ENCODE assay signal across 2 cellular contexts in genomic region chr11:106309070-106309684, GRCh38.
TF ChIP-seq lines count a peak whose summit lies in the region.

No MANE protein-coding gene starts in this region.

TF ChIP-seq in SK-N-SH treated with all-trans-retinoic acid at 6 μM for 48 hours, 23 proteins besides CTCF, POLR2A, EP300 and RAD21 (continued from another document):
- TF ChIP-seq, protein P1, sequence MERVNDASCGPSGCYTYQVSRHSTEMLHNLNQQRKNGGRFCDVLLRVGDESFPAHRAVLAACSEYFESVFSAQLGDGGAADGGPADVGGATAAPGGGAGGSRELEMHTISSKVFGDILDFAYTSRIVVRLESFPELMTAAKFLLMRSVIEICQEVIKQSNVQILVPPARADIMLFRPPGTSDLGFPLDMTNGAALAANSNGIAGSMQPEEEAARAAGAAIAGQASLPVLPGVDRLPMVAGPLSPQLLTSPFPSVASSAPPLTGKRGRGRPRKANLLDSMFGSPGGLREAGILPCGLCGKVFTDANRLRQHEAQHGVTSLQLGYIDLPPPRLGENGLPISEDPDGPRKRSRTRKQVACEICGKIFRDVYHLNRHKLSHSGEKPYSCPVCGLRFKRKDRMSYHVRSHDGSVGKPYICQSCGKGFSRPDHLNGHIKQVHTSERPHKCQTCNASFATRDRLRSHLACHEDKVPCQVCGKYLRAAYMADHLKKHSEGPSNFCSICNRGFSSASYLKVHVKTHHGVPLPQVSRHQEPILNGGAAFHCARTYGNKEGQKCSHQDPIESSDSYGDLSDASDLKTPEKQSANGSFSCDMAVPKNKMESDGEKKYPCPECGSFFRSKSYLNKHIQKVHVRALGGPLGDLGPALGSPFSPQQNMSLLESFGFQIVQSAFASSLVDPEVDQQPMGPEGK (CRISPR knock-in tag; IDR thresholded peaks at IDR 0.05; ENCODE audit: borderline replicate concordance) = no peak
- TF ChIP-seq, protein P2, sequence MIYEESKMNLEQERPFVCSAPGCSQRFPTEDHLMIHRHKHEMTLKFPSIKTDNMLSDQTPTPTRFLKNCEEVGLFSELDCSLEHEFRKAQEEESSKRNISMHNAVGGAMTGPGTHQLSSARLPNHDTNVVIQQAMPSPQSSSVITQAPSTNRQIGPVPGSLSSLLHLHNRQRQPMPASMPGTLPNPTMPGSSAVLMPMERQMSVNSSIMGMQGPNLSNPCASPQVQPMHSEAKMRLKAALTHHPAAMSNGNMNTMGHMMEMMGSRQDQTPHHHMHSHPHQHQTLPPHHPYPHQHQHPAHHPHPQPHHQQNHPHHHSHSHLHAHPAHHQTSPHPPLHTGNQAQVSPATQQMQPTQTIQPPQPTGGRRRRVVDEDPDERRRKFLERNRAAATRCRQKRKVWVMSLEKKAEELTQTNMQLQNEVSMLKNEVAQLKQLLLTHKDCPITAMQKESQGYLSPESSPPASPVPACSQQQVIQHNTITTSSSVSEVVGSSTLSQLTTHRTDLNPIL (CRISPR knock-in tag; IDR thresholded peaks at IDR 0.05; ENCODE audit: low read depth) = no peak
- TF ChIP-seq CSRNP3 (CRISPR knock-in tag; IDR thresholded peaks at IDR 0.05) (no peak), ZNF70 (CRISPR knock-in tag; IDR thresholded peaks at IDR 0.05) (no peak), ZFP30 (CRISPR knock-in tag; IDR thresholded peaks at IDR 0.05) (no peak), SNAI2 (CRISPR knock-in tag; IDR thresholded peaks at IDR 0.05) (no peak), ZC3H10 (CRISPR knock-in tag; IDR thresholded peaks at IDR 0.05) (no peak), ESRRG (CRISPR knock-in tag; IDR thresholded peaks at IDR 0.05) (no peak)
- TF ChIP-seq, protein P3, sequence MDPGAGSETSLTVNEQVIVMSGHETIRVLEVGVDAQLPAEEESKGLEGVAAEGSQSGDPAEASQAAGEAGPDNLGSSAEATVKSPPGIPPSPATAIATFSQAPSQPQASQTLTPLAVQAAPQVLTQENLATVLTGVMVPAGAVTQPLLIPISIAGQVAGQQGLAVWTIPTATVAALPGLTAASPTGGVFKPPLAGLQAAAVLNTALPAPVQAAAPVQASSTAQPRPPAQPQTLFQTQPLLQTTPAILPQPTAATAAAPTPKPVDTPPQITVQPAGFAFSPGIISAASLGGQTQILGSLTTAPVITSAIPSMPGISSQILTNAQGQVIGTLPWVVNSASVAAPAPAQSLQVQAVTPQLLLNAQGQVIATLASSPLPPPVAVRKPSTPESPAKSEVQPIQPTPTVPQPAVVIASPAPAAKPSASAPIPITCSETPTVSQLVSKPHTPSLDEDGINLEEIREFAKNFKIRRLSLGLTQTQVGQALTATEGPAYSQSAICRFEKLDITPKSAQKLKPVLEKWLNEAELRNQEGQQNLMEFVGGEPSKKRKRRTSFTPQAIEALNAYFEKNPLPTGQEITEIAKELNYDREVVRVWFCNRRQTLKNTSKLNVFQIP (CRISPR knock-in tag; IDR thresholded peaks at IDR 0.05; ENCODE audit: borderline replicate concordance, low read depth) = no peak

TF ChIP-seq in GM12878, 131 proteins besides CTCF, POLR2A, EP300 and RAD21 (continued from another document):
- TF ChIP-seq E2F8 (IDR thresholded peaks at IDR 0.05; ENCODE audit: low read depth, partially characterized antibody) = no peak
